ENCODE assay signal across 2 cellular contexts in the genomic region with DNA sequence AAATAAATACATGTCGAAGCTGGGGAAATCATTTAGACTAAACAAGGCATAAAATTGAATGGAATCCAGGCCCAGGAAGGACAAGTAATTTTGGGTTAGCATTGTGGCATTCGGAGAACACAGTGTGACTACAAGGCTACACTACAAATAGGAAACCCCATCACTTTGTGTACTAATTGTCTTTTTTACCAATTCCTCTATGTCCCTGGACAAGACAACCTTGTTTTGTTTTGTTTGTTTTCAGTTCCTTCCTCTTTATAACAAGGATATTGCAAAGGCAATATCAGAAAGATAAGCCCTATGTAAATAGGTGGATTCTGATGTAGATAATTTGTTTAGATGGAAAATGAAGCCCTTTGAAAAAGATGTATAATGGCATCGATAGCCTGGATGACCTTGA.
TF ChIP-seq lines count a peak whose summit lies in the region.

No MANE protein-coding gene starts in this region.

TF ChIP-seq in IMR-90, 13 proteins besides CTCF, POLR2A, EP300 and RAD21 (continued from another document):
- TF ChIP-seq, protein P1, sequence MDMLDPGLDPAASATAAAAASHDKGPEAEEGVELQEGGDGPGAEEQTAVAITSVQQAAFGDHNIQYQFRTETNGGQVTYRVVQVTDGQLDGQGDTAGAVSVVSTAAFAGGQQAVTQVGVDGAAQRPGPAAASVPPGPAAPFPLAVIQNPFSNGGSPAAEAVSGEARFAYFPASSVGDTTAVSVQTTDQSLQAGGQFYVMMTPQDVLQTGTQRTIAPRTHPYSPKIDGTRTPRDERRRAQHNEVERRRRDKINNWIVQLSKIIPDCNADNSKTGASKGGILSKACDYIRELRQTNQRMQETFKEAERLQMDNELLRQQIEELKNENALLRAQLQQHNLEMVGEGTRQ (IDR thresholded peaks at IDR 0.05; ENCODE audit: low read depth, low read length): no peak
- no peak for TF ChIP-seq MXI1 (IDR thresholded peaks at IDR 0.05; ENCODE audit: borderline replicate concordance, low read depth, low read length)
- no peak for TF ChIP-seq RCOR1 (IDR thresholded peaks at IDR 0.05; ENCODE audit: insufficient replicate concordance, low read length)
- TF ChIP-seq MAFK (IDR thresholded peaks at IDR 0.05; ENCODE audit: low read depth, low read length): no peak
- TF ChIP-seq, protein P2, sequence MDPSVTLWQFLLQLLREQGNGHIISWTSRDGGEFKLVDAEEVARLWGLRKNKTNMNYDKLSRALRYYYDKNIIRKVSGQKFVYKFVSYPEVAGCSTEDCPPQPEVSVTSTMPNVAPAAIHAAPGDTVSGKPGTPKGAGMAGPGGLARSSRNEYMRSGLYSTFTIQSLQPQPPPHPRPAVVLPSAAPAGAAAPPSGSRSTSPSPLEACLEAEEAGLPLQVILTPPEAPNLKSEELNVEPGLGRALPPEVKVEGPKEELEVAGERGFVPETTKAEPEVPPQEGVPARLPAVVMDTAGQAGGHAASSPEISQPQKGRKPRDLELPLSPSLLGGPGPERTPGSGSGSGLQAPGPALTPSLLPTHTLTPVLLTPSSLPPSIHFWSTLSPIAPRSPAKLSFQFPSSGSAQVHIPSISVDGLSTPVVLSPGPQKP (IDR thresholded peaks at IDR 0.05; ENCODE audit: borderline replicate concordance, low read depth, low read length): no peak
- TF ChIP-seq MAZ (IDR thresholded peaks at IDR 0.05; ENCODE audit: borderline replicate concordance, low read depth, low read length): no peak
- TF ChIP-seq FOS (IDR thresholded peaks at IDR 0.05; ENCODE audit: low read depth, low read length): no peak
- TF ChIP-seq CHD1 (IDR thresholded peaks at IDR 0.05; ENCODE audit: low read depth, low read length): no peak
TF ChIP-seq in IMR-90: peak in this region for 0.

TF ChIP-seq in liver, 16 proteins besides CTCF, POLR2A, EP300 and RAD21 (continued from another document):
- TF ChIP-seq, protein P3, sequence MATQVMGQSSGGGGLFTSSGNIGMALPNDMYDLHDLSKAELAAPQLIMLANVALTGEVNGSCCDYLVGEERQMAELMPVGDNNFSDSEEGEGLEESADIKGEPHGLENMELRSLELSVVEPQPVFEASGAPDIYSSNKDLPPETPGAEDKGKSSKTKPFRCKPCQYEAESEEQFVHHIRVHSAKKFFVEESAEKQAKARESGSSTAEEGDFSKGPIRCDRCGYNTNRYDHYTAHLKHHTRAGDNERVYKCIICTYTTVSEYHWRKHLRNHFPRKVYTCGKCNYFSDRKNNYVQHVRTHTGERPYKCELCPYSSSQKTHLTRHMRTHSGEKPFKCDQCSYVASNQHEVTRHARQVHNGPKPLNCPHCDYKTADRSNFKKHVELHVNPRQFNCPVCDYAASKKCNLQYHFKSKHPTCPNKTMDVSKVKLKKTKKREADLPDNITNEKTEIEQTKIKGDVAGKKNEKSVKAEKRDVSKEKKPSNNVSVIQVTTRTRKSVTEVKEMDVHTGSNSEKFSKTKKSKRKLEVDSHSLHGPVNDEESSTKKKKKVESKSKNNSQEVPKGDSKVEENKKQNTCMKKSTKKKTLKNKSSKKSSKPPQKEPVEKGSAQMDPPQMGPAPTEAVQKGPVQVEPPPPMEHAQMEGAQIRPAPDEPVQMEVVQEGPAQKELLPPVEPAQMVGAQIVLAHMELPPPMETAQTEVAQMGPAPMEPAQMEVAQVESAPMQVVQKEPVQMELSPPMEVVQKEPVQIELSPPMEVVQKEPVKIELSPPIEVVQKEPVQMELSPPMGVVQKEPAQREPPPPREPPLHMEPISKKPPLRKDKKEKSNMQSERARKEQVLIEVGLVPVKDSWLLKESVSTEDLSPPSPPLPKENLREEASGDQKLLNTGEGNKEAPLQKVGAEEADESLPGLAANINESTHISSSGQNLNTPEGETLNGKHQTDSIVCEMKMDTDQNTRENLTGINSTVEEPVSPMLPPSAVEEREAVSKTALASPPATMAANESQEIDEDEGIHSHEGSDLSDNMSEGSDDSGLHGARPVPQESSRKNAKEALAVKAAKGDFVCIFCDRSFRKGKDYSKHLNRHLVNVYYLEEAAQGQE (IDR thresholded peaks at IDR 0.05): no peak
- TF ChIP-seq, protein P4, sequence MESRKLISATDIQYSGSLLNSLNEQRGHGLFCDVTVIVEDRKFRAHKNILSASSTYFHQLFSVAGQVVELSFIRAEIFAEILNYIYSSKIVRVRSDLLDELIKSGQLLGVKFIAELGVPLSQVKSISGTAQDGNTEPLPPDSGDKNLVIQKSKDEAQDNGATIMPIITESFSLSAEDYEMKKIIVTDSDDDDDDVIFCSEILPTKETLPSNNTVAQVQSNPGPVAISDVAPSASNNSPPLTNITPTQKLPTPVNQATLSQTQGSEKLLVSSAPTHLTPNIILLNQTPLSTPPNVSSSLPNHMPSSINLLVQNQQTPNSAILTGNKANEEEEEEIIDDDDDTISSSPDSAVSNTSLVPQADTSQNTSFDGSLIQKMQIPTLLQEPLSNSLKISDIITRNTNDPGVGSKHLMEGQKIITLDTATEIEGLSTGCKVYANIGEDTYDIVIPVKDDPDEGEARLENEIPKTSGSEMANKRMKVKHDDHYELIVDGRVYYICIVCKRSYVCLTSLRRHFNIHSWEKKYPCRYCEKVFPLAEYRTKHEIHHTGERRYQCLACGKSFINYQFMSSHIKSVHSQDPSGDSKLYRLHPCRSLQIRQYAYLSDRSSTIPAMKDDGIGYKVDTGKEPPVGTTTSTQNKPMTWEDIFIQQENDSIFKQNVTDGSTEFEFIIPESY (IDR thresholded peaks at IDR 0.05): no peak
